ENCODE assay signal across 13 cellular contexts in genomic region chr19:16886305-16886880, GRCh38. TPM values are rescaled to one million over a fixed set of nuclear protein-coding genes. Genes with fewer than 3 reads are reported as not detected.
DNase-seq lines count a peak whose midpoint lies in the region; ATAC-seq and TF ChIP-seq lines count a peak whose summit lies in the region.
"Had no signal": no experiment of that assay in that cellular context is flagged by ENCODE, and none has a peak within 500 bp of the region (broad histone marks: within the 10 kb centered on the region; RNA-seq: fewer than 3 reads in every experiment).

No MANE protein-coding gene starts in this region.

- ATAC-seq in body of pancreas (peak; percentile 66), right cardiac atrium (peak; percentile 74 to 88), HG02759 (IDR thresholded peaks at IDR 0.05; ENCODE audit: unreplicated experiment) (no peak)
- ATAC-seq: T-cell had no signal

- 59 to 69% methylated on average over 10 to 20 of the region's 20 CpGs for WGBS in body of pancreas, 2 donors
- 43% methylated on average over 20 of the region's 20 CpGs for WGBS in right cardiac atrium
- WGBS in spleen, 5 donors: 50 to 74% (median 65%) methylated on average over 15 to 20 of the region's 20 CpGs

- TF ChIP-seq CTCF in body of pancreas (IDR thresholded peaks at IDR 0.05) (no peak), spleen (IDR thresholded peaks at IDR 0.05 in 8 of 11, conservative IDR thresholded peaks at IDR 0.05 in 3 of 11) (no peak)

- H3K36me3 ChIP-seq in body of pancreas (replicated peaks in 1 of 2; ENCODE audit: insufficient read depth in 1 of 2, low read depth in 2 of 2): no peaks in the 10 kb centered on the region
- no peaks in the 10 kb centered on the region for H3K36me3 ChIP-seq in spleen

- TF ChIP-seq POLR2A in body of pancreas (IDR thresholded peaks at IDR 0.05): no peak
- no peak for TF ChIP-seq POLR2A in spleen (IDR thresholded peaks at IDR 0.05)

- peaks cover 0 to 15% (median 0%) of the 10 kb centered on the region in 3 donors for H3K9me3 ChIP-seq in body of pancreas
- H3K9me3 ChIP-seq in right cardiac atrium (ENCODE audit: control insufficient read depth, low read length): no peaks in the 10 kb centered on the region
- peaks cover 0 to 28% (median 26%) of the 10 kb centered on the region in 8 donors for H3K9me3 ChIP-seq in spleen

- H3K4me3 ChIP-seq in body of pancreas (no peak overlapping the region), right cardiac atrium (ENCODE audit: low read length) (no peak overlapping the region), spleen (no peak overlapping the region)

- DNase-seq in HuH-7 (ENCODE audit: low spot score) (peak; percentile 51), body of pancreas (peak in 3 of 4 donors; percentile 30 to 32 (median 30)), right cardiac atrium (peak; percentile 86 to 87 (median 87)), spleen (peak; percentile 86), germinal center (ENCODE audit: low spot score) (no peak), NCI-H524 treated with DMSO at 0.1 percent for 48 hours (lab: John Stamatoyannopoulos, UW) (no peak), NCI-H1930 (lab: John Stamatoyannopoulos, UW) (no peak)
- DNase-seq: kidney; NCI-H446; stimulated activated naive CD4-positive, alpha-beta T cell; T-cell had no signal

- peaks cover 0 to 10% of the 10 kb centered on the region in 2 donors for H3K27me3 ChIP-seq in body of pancreas
- H3K27me3 ChIP-seq in right cardiac atrium (ENCODE audit: control insufficient read depth, insufficient read depth): no peaks in the 10 kb centered on the region
- peaks cover 0 to 32% (median 0%) of the 10 kb centered on the region in 7 donors for H3K27me3 ChIP-seq in spleen (replicated peaks in 1 of 7)

- H3K4me1 ChIP-seq in body of pancreas (no peaks in the 10 kb centered on the region), right cardiac atrium (ENCODE audit: control insufficient read depth, insufficient read depth, low read length) (peaks cover 5% of the 10 kb centered on the region), spleen (peaks cover 15 to 51% (median 31%) of the 10 kb centered on the region in 6 donors)

- H3K27ac ChIP-seq in body of pancreas (peak overlapping the region in 2 of 4 donors; percentile 18 to 62), right cardiac atrium (ENCODE audit: low read length) (peak overlapping the region; percentile 5), spleen (peak overlapping the region in 7 of 8 donors; percentile 54 to 80 (median 75))

- intact Hi-C loops in body of pancreas (cut with DNase I): no loop called here
- intact Hi-C loops in right cardiac atrium (cut with DNase I): no loop called here
- intact Hi-C loops in spleen (cut with DNase I; ENCODE audit: low total_unique reads): no loop called here

RNA-seq across cellular contexts. Expression of gene F2RL3, which starts 2.4 kb away (rescaled TPM):
- 1 to 10 TPM; 1.6 to 2.1 TPM for total RNA-seq in body of pancreas
- 1 to 10 TPM in 3 of 4 donors, under 1 TPM in 1; 0.91 to 3.6 (median 1.1) TPM for total RNA-seq in right cardiac atrium
- 3.0 TPM for polyA plus RNA-seq in right cardiac atrium
- 1 to 10 TPM; 1.2 to 5.4 (median 2.3) TPM for total RNA-seq in spleen
- polyA plus RNA-seq in spleen: 1 to 10 TPM in 1 of 3 donors, under 1 TPM in 2; 0.48 to 1.3 (median 0.76) TPM
- total RNA-seq: HT-29 had no signal

RNA-seq across cellular contexts. Expression of gene SIN3B, which starts 57.2 kb away (rescaled TPM):
- total RNA-seq in body of pancreas (10 to 100 TPM; 21.5 to 71.2 TPM), right cardiac atrium (10 to 100 TPM; 27.8 to 35.4 (median 30.0) TPM), spleen (100 to 1,000 TPM in 1 of 7 donors, 10 to 100 TPM in 6; 66.2 to 107 (median 84.2) TPM)
- polyA plus RNA-seq in right cardiac atrium (22.6 TPM), spleen (10 to 100 TPM; 14.6 to 50.9 (median 29.6) TPM)

Comparison
In these comparisons a context has a peak if more than half of its experiments do, and no peak if none do; other contexts are left out.
1. DNase-seq: peak in HuH-7 (single experiment), body of pancreas (3 of 4), right cardiac atrium (3 of 3) and spleen (single experiment); none in germinal center (single experiment), NCI-H524 treated with DMSO at 0.1 percent for 48 hours (single experiment) and NCI-H1930 (0 of 2).